In genomic region chr5:14745753-14746152, GRCh38 we compare ENCODE assay signal across 13 cellular contexts.
DNase-seq lines count a peak whose midpoint lies in the region; ATAC-seq and TF ChIP-seq lines count a peak whose summit lies in the region.
"Had no signal": no experiment of that assay in that cellular context is flagged by ENCODE, and none has a peak within 500 bp of the region (broad histone marks: within the 10 kb centered on the region; RNA-seq: fewer than 3 reads in every experiment).

No MANE protein-coding gene starts in this region.

- CTCF ChIA-PET in activated CD4-positive, alpha-beta T cell treated with anti-CD3 and anti-CD28 coated beads for 36 hours (lab: Charles Lee), result no interaction called here
- CTCF ChIA-PET in activated B cell treated with CpG ODN at 0.5 μM for 24 hours (lab: Charles Lee), result no interaction called here

- no peak overlapping the region for H3K4me3 Mint-ChIP-seq in activated CD4-positive, alpha-beta T cell treated with anti-CD3 and anti-CD28 coated beads for 36 hours
- peak overlapping the region; percentile 25 for H3K4me3 Mint-ChIP-seq in activated B cell treated with CpG ODN at 0.5 μM for 24 hours
- H3K4me3 Mint-ChIP-seq in chondrocyte (ENCODE audit: unreplicated experiment), result no peak overlapping the region

- ATAC-seq in activated CD4-positive, alpha-beta T cell treated with anti-CD3 and anti-CD28 coated beads for 36 hours, result peak; percentile 52
- ATAC-seq in activated B cell treated with CpG ODN at 0.5 μM for 24 hours (ENCODE audit: low read depth), result no peak
- ATAC-seq: sciatic nerve had no signal

- H3K4me1 Mint-ChIP-seq in activated CD4-positive, alpha-beta T cell treated with anti-CD3 and anti-CD28 coated beads for 36 hours, result peaks cover 27% of the 10 kb centered on the region
- peaks cover 26% of the 10 kb centered on the region for H3K4me1 Mint-ChIP-seq in activated B cell treated with CpG ODN at 0.5 μM for 24 hours
- H3K4me1 Mint-ChIP-seq in chondrocyte (ENCODE audit: low read depth), result peaks cover 16% of the 10 kb centered on the region

- H3K36me3 Mint-ChIP-seq in activated CD4-positive, alpha-beta T cell treated with anti-CD3 and anti-CD28 coated beads for 36 hours (ENCODE audit: low read depth), result peaks cover 37% of the 10 kb centered on the region
- peaks cover 53% of the 10 kb centered on the region for H3K36me3 Mint-ChIP-seq in activated B cell treated with CpG ODN at 0.5 μM for 24 hours (ENCODE audit: low read depth)
- H3K36me3 Mint-ChIP-seq in chondrocyte (ENCODE audit: low read depth), result peaks cover 37% of the 10 kb centered on the region

- TF ChIP-seq CTCF in activated B cell treated with CpG ODN at 0.5 μM for 24 hours (IDR thresholded peaks at IDR 0.05) (no peak), chondrocyte (IDR thresholded peaks at IDR 0.05) (no peak)

- no peak overlapping the region for H3K27ac Mint-ChIP-seq in activated CD4-positive, alpha-beta T cell treated with anti-CD3 and anti-CD28 coated beads for 36 hours
- H3K27ac Mint-ChIP-seq in activated B cell treated with CpG ODN at 0.5 μM for 24 hours, result no peak overlapping the region
- no peak overlapping the region for H3K27ac Mint-ChIP-seq in chondrocyte (ENCODE audit: unreplicated experiment)

- intact Hi-C loops in activated CD4-positive, alpha-beta T cell treated with anti-CD3 and anti-CD28 coated beads for 36 hours (cut with DNase I, micrococcal nuclease), result no loop called here
- intact Hi-C loops in activated B cell treated with CpG ODN at 0.5 μM for 24 hours (cut with micrococcal nuclease), result no loop called here

- POLR2A ChIA-PET in activated CD4-positive, alpha-beta T cell treated with anti-CD3 and anti-CD28 coated beads for 36 hours (lab: Charles Lee), result no interaction called here
- POLR2A ChIA-PET in activated B cell treated with CpG ODN at 0.5 μM for 24 hours (lab: Charles Lee), result interaction anchor here (0.7 kb wide), 1 partner anchor 124 kb away, joined by 3 read pairs; no protein-coding TSS in a partner anchor

- no peaks in the 10 kb centered on the region for H3K9me3 Mint-ChIP-seq in activated CD4-positive, alpha-beta T cell treated with anti-CD3 and anti-CD28 coated beads for 36 hours (ENCODE audit: low read depth)
- H3K9me3 Mint-ChIP-seq in activated B cell treated with CpG ODN at 0.5 μM for 24 hours (no peaks in the 10 kb centered on the region), chondrocyte (ENCODE audit: low read depth) (no peaks in the 10 kb centered on the region)

- H3K27me3 Mint-ChIP-seq in activated CD4-positive, alpha-beta T cell treated with anti-CD3 and anti-CD28 coated beads for 36 hours, result no peaks in the 10 kb centered on the region
- no peaks in the 10 kb centered on the region for H3K27me3 Mint-ChIP-seq in activated B cell treated with CpG ODN at 0.5 μM for 24 hours
- H3K27me3 Mint-ChIP-seq in chondrocyte (ENCODE audit: low read depth), result no peaks in the 10 kb centered on the region

- DNase-seq in activated CD4-positive, alpha-beta T cell treated with anti-CD3 and anti-CD28 coated beads for 36 hours, result peak; percentile 29
- DNase-seq in activated CD4-positive, alpha-beta T cell treated with anti-CD3 and anti-CD28 coated beads for 4 hours, result no peak
- DNase-seq in activated B cell treated with CpG ODN at 0.5 μM for 24 hours, result no peak
- peak; percentile 14 for DNase-seq in central memory CD4-positive, alpha-beta T cell
- peak; percentile 6 to 19 for DNase-seq in stimulated activated CD8-positive, alpha-beta memory T cell treated with anti-CD3 and anti-CD28 coated beads, Interleukin-15, amount 100 ng/mL, for 48 hours (ENCODE audit: low read depth in 2 of 2)
- DNase-seq in GDM1 (lab: John Stamatoyannopoulos, UW), result no peak
- DNase-seq in chondrocyte (ENCODE audit: low spot score), result no peak
- DNase-seq in GM19238 (ENCODE audit: insufficient read length, low spot score), result no peak
- DNase-seq: Caco-2, KG1, mesendoderm, SHP77 had no signal

Comparison
In these comparisons a context has a peak if more than half of its experiments do, and no peak if none do; other contexts are left out.
1. DNase-seq: peak in activated CD4-positive, alpha-beta T cell treated with anti-CD3 and anti-CD28 coated beads for 36 hours (single experiment), central memory CD4-positive, alpha-beta T cell (single experiment) and stimulated activated CD8-positive, alpha-beta memory T cell treated with anti-CD3 and anti-CD28 coated beads, Interleukin-15, amount 100 ng/mL, for 48 hours (2 of 2); none in activated CD4-positive, alpha-beta T cell treated with anti-CD3 and anti-CD28 coated beads for 4 hours (0 of 2), activated B cell treated with CpG ODN at 0.5 μM for 24 hours (single experiment), GDM1 (single experiment), chondrocyte (single experiment) and GM19238 (single experiment).